15 cellular contexts compared by ENCODE assay signal in genomic region chr7:150956395-150957118, GRCh38. TPM values are rescaled to one million over a fixed set of nuclear protein-coding genes. Genes with fewer than 3 reads are reported as not detected.
DNase-seq lines count a peak whose midpoint lies in the region; ATAC-seq and TF ChIP-seq lines count a peak whose summit lies in the region.
"Had no signal": no experiment of that assay in that cellular context is flagged by ENCODE, and none has a peak within 500 bp of the region (broad histone marks: within the 10 kb centered on the region; RNA-seq: fewer than 3 reads in every experiment).

No MANE protein-coding gene starts in this region.

- POLR2A ChIA-PET in CD8-positive, alpha-beta T cell (lab: Charles Lee), result no interaction called here

- H3K27me3 ChIP-seq in heart left ventricle (peaks cover 0 to 46% (median 5%) of the 10 kb centered on the region in 9 donors), WERI-Rb-1 (ENCODE audit: insufficient read depth, low read depth, severe bottlenecking) (no peaks in the 10 kb centered on the region), stomach (peaks cover 0 to 60% (median 25%) of the 10 kb centered on the region in 3 donors)
- H3K27me3 ChIP-seq in CD8-positive, alpha-beta T cell (ENCODE audit: insufficient read depth, low read length), result peaks cover 15% of the 10 kb centered on the region

- H3K36me3 Mint-ChIP-seq in nephron (ENCODE audit: low read depth), result peaks cover 4% of the 10 kb centered on the region
- H3K36me3 Mint-ChIP-seq in CD8-positive, alpha-beta T cell, result no peaks in the 10 kb centered on the region
- H3K36me3 Mint-ChIP-seq: CD4-positive, alpha-beta memory T cell had no signal

- H3K4me3 ChIP-seq in heart left ventricle, result no peak overlapping the region
- no peak overlapping the region for H3K4me3 ChIP-seq in WERI-Rb-1 (ENCODE audit: low read depth, low read length)
- H3K4me3 ChIP-seq in stomach, result no peak overlapping the region
- H3K4me3 ChIP-seq in CD8-positive, alpha-beta T cell (ENCODE audit: low read depth, low read length), result no peak overlapping the region

- H3K4me3 Mint-ChIP-seq in nephron, result peak overlapping the region in 2 of 3 experiments; percentile 15 to 46
- H3K4me3 Mint-ChIP-seq in CD8-positive, alpha-beta T cell, result no peak overlapping the region
- H3K4me3 Mint-ChIP-seq: HFFc6 had no signal

- no peak for TF ChIP-seq EP300 in stomach (IDR thresholded peaks at IDR 0.05)

- H3K9me3 Mint-ChIP-seq in nephron, result no peaks in the 10 kb centered on the region
- no peaks in the 10 kb centered on the region for H3K9me3 Mint-ChIP-seq in CD8-positive, alpha-beta T cell
- H3K9me3 Mint-ChIP-seq: CD4-positive, alpha-beta memory T cell; HFFc6 had no signal

- peaks cover 51% of the 10 kb centered on the region for H3K4me1 Mint-ChIP-seq in nephron
- H3K4me1 Mint-ChIP-seq in CD8-positive, alpha-beta T cell (ENCODE audit: low read depth), result peaks cover 10% of the 10 kb centered on the region

- CTCF ChIA-PET in CD8-positive, alpha-beta T cell (lab: Charles Lee), result no interaction called here

- DNase-seq in heart left ventricle, result peak in 2 of 5 donors; percentile 23 to 52
- DNase-seq in cardiac septum (ENCODE audit: low spot score), result no peak
- no peak for DNase-seq in WERI-Rb-1
- DNase-seq in stomach, result no peak
- no peak for DNase-seq in 8988T
- no peak for DNase-seq in NCI-H1048 (lab: John Stamatoyannopoulos, UW)
- DNase-seq in CD8-positive, alpha-beta T cell, result no peak
- DNase-seq: DND-41, GDM1, HFFc6, Kasumi-1, NCI-H187 treated with DMSO at 0.1 percent for 48 hours, NCI-H774 had no signal

- H3K36me3 ChIP-seq in heart left ventricle (peaks cover 0 to under 1% (median 0%) of the 10 kb centered on the region in 9 donors), WERI-Rb-1 (peaks cover 17% of the 10 kb centered on the region), stomach (peaks cover 0 to 5% (median 3%) of the 10 kb centered on the region in 4 donors)
- no peaks in the 10 kb centered on the region for H3K36me3 ChIP-seq in CD8-positive, alpha-beta T cell (ENCODE audit: insufficient read depth, low read length)

- H3K27me3 Mint-ChIP-seq in nephron (ENCODE audit: low read depth), result no peaks in the 10 kb centered on the region
- H3K27me3 Mint-ChIP-seq in CD8-positive, alpha-beta T cell (ENCODE audit: low read depth), result peaks cover 38% of the 10 kb centered on the region

- no peak for TF ChIP-seq POLR2A in heart left ventricle (IDR thresholded peaks at IDR 0.05)
- no peak for TF ChIP-seq POLR2A in stomach (IDR thresholded peaks at IDR 0.05)

- WGBS in heart left ventricle, 4 donors, result 83 to 88% (median 85%) methylated on average over 6 to 8 of the region's 8 CpGs
- WGBS in stomach, 5 donors, result 85 to 93% (median 91%) methylated on average over 6 to 8 of the region's 8 CpGs

- TF ChIP-seq CTCF in heart left ventricle (IDR thresholded peaks at IDR 0.05) (no peak), WERI-Rb-1 (IDR thresholded peaks at IDR 0.05; ENCODE audit: low read depth, low read length) (no peak), nephron (IDR thresholded peaks at IDR 0.05; ENCODE audit: unreplicated experiment in 3 of 3) (no peak), stomach (IDR thresholded peaks at IDR 0.05) (no peak)
- TF ChIP-seq CTCF in CD8-positive, alpha-beta T cell (IDR thresholded peaks at IDR 0.05), result no peak

- H3K27ac Mint-ChIP-seq in nephron, result peak overlapping the region; percentile 71 to 91 (median 90)
- no peak overlapping the region for H3K27ac Mint-ChIP-seq in CD8-positive, alpha-beta T cell
- H3K27ac Mint-ChIP-seq: HFFc6 had no signal

- H3K27ac ChIP-seq in heart left ventricle (peak overlapping the region in 11 of 12 donors; percentile 47 to 92 (median 80)), WERI-Rb-1 (peak overlapping the region; percentile 78), stomach (peak overlapping the region in 4 of 5 donors; percentile 2 to 78 (median 40))
- no peak overlapping the region for H3K27ac ChIP-seq in CD8-positive, alpha-beta T cell (ENCODE audit: low read depth, low read length)

- H3K4me1 ChIP-seq in heart left ventricle, result peaks cover 0 to 87% (median 24%) of the 10 kb centered on the region in 12 donors
- H3K4me1 ChIP-seq in stomach, result peaks cover 19 to 50% (median 26%) of the 10 kb centered on the region in 4 donors
- no peaks in the 10 kb centered on the region for H3K4me1 ChIP-seq in CD8-positive, alpha-beta T cell (ENCODE audit: insufficient read depth, low read length)

- H3K9me3 ChIP-seq in heart left ventricle (no peaks in the 10 kb centered on the region), WERI-Rb-1 (ENCODE audit: severe bottlenecking) (no peaks in the 10 kb centered on the region), stomach (no peaks in the 10 kb centered on the region)
- H3K9me3 ChIP-seq in CD8-positive, alpha-beta T cell (ENCODE audit: low read length), result no peaks in the 10 kb centered on the region

- ATAC-seq in heart left ventricle, result no peak
- ATAC-seq in CD8-positive, alpha-beta T cell, result no peak

- intact Hi-C loops in heart left ventricle (cut with DNase I), result loop anchor here in 5 of 10 donors (1.0 to 10.0 kb wide), 3 partner anchors 52 to 54 kb away; no protein-coding TSS in a partner anchor
- intact Hi-C loops in cardiac septum (cut with DNase I), result loop anchor here (5.0 kb wide), 1 partner anchor 54 kb away; no protein-coding TSS in a partner anchor
- intact Hi-C loops in stomach (cut with DNase I; ENCODE audit: low total_unique reads), result no loop called here
- intact Hi-C loops in CD8-positive, alpha-beta T cell (cut with DNase I, micrococcal nuclease), result no loop called here

RNA-seq across cellular contexts. Expression of gene KCNH2, which starts 21.6 kb away (rescaled TPM):
- total RNA-seq in heart left ventricle, result 100 to 1,000 TPM in 5 of 9 donors, 10 to 100 TPM in 4; 58.1 to 185 (median 104) TPM
- polyA plus RNA-seq in heart left ventricle, result 100 to 1,000 TPM in 1 of 2 donors, 10 to 100 TPM in 1; 59.8 to 154 TPM
- 61.9 TPM for total RNA-seq in cardiac septum
- total RNA-seq in stomach, result 10 to 100 TPM in 2 of 5 donors, 1 to 10 TPM in 3; 4.5 to 77.7 (median 8.8) TPM
- polyA plus RNA-seq in stomach, result 10 to 100 TPM in 1 of 3 donors, 1 to 10 TPM in 2; 4.0 to 13.4 (median 4.2) TPM
- total RNA-seq in CD8-positive, alpha-beta T cell, result under 1 TPM; 0.90 to 0.97 TPM
- total RNA-seq: HFFc6 had no signal

RNA-seq across cellular contexts. Expression of gene NOS3, which starts 34.3 kb away (rescaled TPM):
- total RNA-seq in heart left ventricle (10 to 100 TPM in 7 of 9 donors, 1 to 10 TPM in 2; 9.4 to 49.4 (median 17.3) TPM), cardiac septum (26.5 TPM), stomach (10 to 100 TPM in 3 of 5 donors, 1 to 10 TPM in 2; 6.2 to 45.1 (median 27.7) TPM)
- polyA plus RNA-seq in heart left ventricle (10 to 100 TPM in 1 of 2 donors, 1 to 10 TPM in 1; 8.9 to 20.5 TPM), stomach (1 to 10 TPM; 2.5 to 5.3 (median 4.4) TPM)
- 1 to 10 TPM; 1.1 to 1.4 TPM for total RNA-seq in CD8-positive, alpha-beta T cell
